ENCODE assay signal across 8 cellular contexts in genomic region chr9:113564804-113565237, GRCh38.
DNase-seq lines count a peak whose midpoint lies in the region; ATAC-seq and TF ChIP-seq lines count a peak whose summit lies in the region.

No MANE protein-coding gene starts in this region.

- H3K36me3 Mint-ChIP-seq in nephron progenitor cell (ENCODE audit: low read depth): no peaks in the 10 kb centered on the region

- no peaks in the 10 kb centered on the region for H3K9me3 ChIP-seq in HEK293 (ENCODE audit: control insufficient read depth, insufficient read depth, low read depth, low read length)

- no peak overlapping the region for H3K27ac Mint-ChIP-seq in nephron progenitor cell

- H3K4me3 ChIP-seq in HEK293 (ENCODE audit: low read depth, low read length) (no peak overlapping the region), fibroblast of villous mesenchyme (ENCODE audit: low read depth, low read length) (peak overlapping the region; percentile 64)

- peaks cover 35% of the 10 kb centered on the region for H3K4me1 Mint-ChIP-seq in nephron progenitor cell

- TF ChIP-seq CTCF in HEK293 (tag by site-specific recombination; IDR thresholded peaks at IDR 0.05): no peak
- no peak for TF ChIP-seq CTCF in fibroblast of villous mesenchyme (IDR thresholded peaks at IDR 0.05; ENCODE audit: insufficient read depth, low read depth, low read length)
- TF ChIP-seq CTCF in nephron progenitor cell (IDR thresholded peaks at IDR 0.05): no peak

- no peak overlapping the region for H3K27ac ChIP-seq in HEK293 (ENCODE audit: extremely low read depth, low read depth, low read length)

- H3K9me3 Mint-ChIP-seq in nephron progenitor cell: no peaks in the 10 kb centered on the region

- H3K4me1 ChIP-seq in HEK293 (ENCODE audit: control insufficient read depth, insufficient read depth, low read length): no peaks in the 10 kb centered on the region

- DNase-seq in fibroblast of villous mesenchyme (ENCODE audit: low read depth) (peak; percentile 57), nephron progenitor cell (peak; percentile 58), NCI-H187 treated with DMSO at 0.1 percent for 48 hours (lab: John Stamatoyannopoulos, UW) (no peak), SIG-M5 treated with dmso at 0.1 percent for 504 hours (lab: John Stamatoyannopoulos, UW; ENCODE audit: unreplicated experiment) (no peak), COLO668 (lab: John Stamatoyannopoulos, UW; ENCODE audit: unreplicated experiment) (no peak)

- no peaks in the 10 kb centered on the region for H3K36me3 ChIP-seq in HEK293 (ENCODE audit: control insufficient read depth in 2 of 2, insufficient read depth in 1 of 2, low read length in 2 of 2)

- ATAC-seq in SK-N-SH treated with all-trans-retinoic acid at 6 μM for 48 hours: peak; percentile 46; the same call in 2 of the 3 replicates
- ATAC-seq in GM21528 (IDR thresholded peaks at IDR 0.05; ENCODE audit: low FRiP score, unreplicated experiment): no peak

- peaks cover 18% of the 10 kb centered on the region for H3K27me3 Mint-ChIP-seq in nephron progenitor cell (ENCODE audit: low read depth, poor library complexity)

- peak overlapping the region; percentile 83 for H3K4me3 Mint-ChIP-seq in nephron progenitor cell

- POLR2A ChIA-PET in HEK293 (lab: Yijun Ruan, JAX): no interaction called here

- CTCF ChIA-PET in HEK293 (lab: Yijun Ruan, JAX): no interaction called here

TF ChIP-seq in HEK293, 187 proteins besides CTCF, POLR2A, EP300 and RAD21 (continues in another document):
- 0 out of 2 replicates have a peak, but pooled peaks have one; percentile 15 for TF ChIP-seq EGR2 (tag by site-specific recombination; IDR thresholded peaks at IDR 0.05; ENCODE audit: low read depth)
- TF ChIP-seq ZSCAN30 (tag by site-specific recombination; IDR thresholded peaks at IDR 0.05): no peak
- peak; percentile 45 for TF ChIP-seq GLIS1 (tag by site-specific recombination; IDR thresholded peaks at IDR 0.05)
- TF ChIP-seq ZIC2 (tag by site-specific recombination; IDR thresholded peaks at IDR 0.05): peak; percentile 95
- no peak for TF ChIP-seq ZNF548 (tag by site-specific recombination; IDR thresholded peaks at IDR 0.05)
- peak; percentile 24; the same call in 1 of the 2 replicates for TF ChIP-seq ZBTB44 (tag by site-specific recombination; IDR thresholded peaks at IDR 0.05)
- TF ChIP-seq ZBTB1 (tag by site-specific recombination; IDR thresholded peaks at IDR 0.05): no peak
- TF ChIP-seq, protein P1, sequence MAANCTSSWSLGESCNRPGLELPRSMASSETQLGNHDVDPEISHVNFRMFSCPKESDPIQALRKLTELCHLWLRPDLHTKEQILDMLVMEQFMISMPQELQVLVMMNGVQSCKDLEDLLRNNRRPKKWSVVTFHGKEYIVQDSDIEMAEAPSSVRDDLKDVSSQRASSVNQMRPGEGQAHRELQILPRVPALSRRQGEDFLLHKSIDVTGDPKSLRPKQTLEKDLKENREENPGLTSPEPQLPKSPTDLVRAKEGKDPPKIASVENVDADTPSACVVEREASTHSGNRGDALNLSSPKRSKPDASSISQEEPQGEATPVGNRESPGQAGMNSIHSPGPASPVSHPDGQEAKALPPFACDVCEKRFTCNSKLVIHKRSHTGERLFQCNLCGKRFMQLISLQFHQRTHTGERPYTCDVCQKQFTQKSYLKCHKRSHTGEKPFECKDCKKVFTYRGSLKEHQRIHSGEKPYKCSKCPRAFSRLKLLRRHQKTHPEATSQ (tag by site-specific recombination; IDR thresholded peaks at IDR 0.05): no peak
- TF ChIP-seq ZSCAN23 (tag by site-specific recombination; IDR thresholded peaks at IDR 0.05): no peak
- TF ChIP-seq ZNF544 (tag by site-specific recombination; IDR thresholded peaks at IDR 0.05): no peak
- TF ChIP-seq ZBTB49 (tag by site-specific recombination; IDR thresholded peaks at IDR 0.05; ENCODE audit: low read depth): no peak

TF ChIP-seq in SK-N-SH treated with all-trans-retinoic acid at 6 μM for 48 hours, 23 proteins besides CTCF, POLR2A, EP300 and RAD21:
- TF ChIP-seq ZC3H10 (CRISPR knock-in tag; IDR thresholded peaks at IDR 0.05) (no peak), PATZ1 (CRISPR knock-in tag; IDR thresholded peaks at IDR 0.05; ENCODE audit: borderline replicate concordance) (no peak), TOX (CRISPR knock-in tag; IDR thresholded peaks at IDR 0.05; ENCODE audit: borderline replicate concordance) (no peak), CSDC2 (CRISPR knock-in tag; IDR thresholded peaks at IDR 0.05) (no peak), ZFP3 (CRISPR knock-in tag; IDR thresholded peaks at IDR 0.05) (no peak), POU6F1 (CRISPR knock-in tag; IDR thresholded peaks at IDR 0.05; ENCODE audit: borderline replicate concordance, low read depth) (no peak), SNAI2 (CRISPR knock-in tag; IDR thresholded peaks at IDR 0.05) (no peak), ESRRG (CRISPR knock-in tag; IDR thresholded peaks at IDR 0.05) (no peak), PPARA (CRISPR knock-in tag; IDR thresholded peaks at IDR 0.05; ENCODE audit: borderline replicate concordance) (no peak), TCF4 (CRISPR knock-in tag; IDR thresholded peaks at IDR 0.05; ENCODE audit: borderline replicate concordance) (no peak)
- TF ChIP-seq, protein P2, sequence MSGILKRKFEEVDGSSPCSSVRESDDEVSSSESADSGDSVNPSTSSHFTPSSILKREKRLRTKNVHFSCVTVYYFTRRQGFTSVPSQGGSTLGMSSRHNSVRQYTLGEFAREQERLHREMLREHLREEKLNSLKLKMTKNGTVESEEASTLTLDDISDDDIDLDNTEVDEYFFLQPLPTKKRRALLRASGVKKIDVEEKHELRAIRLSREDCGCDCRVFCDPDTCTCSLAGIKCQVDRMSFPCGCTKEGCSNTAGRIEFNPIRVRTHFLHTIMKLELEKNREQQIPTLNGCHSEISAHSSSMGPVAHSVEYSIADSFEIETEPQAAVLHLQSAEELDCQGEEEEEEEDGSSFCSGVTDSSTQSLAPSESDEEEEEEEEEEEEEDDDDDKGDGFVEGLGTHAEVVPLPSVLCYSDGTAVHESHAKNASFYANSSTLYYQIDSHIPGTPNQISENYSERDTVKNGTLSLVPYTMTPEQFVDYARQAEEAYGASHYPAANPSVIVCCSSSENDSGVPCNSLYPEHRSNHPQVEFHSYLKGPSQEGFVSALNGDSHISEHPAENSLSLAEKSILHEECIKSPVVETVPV (CRISPR knock-in tag; IDR thresholded peaks at IDR 0.05): no peak

Comparison
In these comparisons a context has a peak if more than half of its experiments do, and no peak if none do; other contexts are left out.
1. DNase-seq: peak in fibroblast of villous mesenchyme (single experiment) and nephron progenitor cell (single experiment); none in NCI-H187 treated with DMSO at 0.1 percent for 48 hours (single experiment), SIG-M5 treated with dmso at 0.1 percent for 504 hours (single experiment) and COLO668 (single experiment).